ENCODE assay signal across 11 cellular contexts in the genomic region with DNA sequence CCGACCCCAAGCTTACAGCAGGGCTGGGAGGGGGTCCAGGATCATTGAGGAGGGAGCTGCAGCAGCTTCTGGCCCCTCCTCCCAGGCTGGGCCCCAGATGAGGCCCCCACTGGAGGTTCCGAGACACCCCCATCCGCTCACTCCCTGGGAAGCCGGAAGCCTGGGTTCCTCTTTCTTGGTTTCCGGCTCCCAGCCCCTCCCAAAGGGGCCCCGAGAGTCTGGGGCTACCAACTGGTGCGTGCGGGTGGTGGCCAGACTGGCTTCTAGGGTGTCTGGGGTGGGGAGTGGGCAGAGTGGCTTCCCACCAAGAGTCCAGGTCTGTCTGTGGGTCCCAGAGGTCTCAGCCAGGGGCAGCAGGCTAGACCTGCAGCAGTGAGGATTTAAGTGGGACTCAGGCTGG. TPM values are rescaled to one million over a fixed set of nuclear protein-coding genes. Genes with fewer than 3 reads are reported as not detected.
DNase-seq lines count a peak whose midpoint lies in the region; ATAC-seq and TF ChIP-seq lines count a peak whose summit lies in the region.
"Had no signal": no experiment of that assay in that cellular context is flagged by ENCODE, and none has a peak within 500 bp of the region (broad histone marks: within the 10 kb centered on the region; RNA-seq: fewer than 3 reads in every experiment).

No MANE protein-coding gene starts in this region.

- intact Hi-C loops in right cardiac atrium (cut with DNase I) = no loop called here

- TF ChIP-seq CTCF in glutamatergic neuron (IDR thresholded peaks at IDR 0.05; ENCODE audit: partially characterized antibody, unreplicated experiment) = no peak

- no peak overlapping the region for H3K4me3 Mint-ChIP-seq in glutamatergic neuron (ENCODE audit: unreplicated experiment)

- H3K27me3 Mint-ChIP-seq in glutamatergic neuron (ENCODE audit: unreplicated experiment) = peaks cover 13% of the 10 kb centered on the region

- no peaks in the 10 kb centered on the region for H3K9me3 ChIP-seq in right cardiac atrium (ENCODE audit: control insufficient read depth, low read length)
- H3K9me3 ChIP-seq: Caco-2 had no signal

- peaks cover 6% of the 10 kb centered on the region for H3K4me1 Mint-ChIP-seq in glutamatergic neuron (ENCODE audit: low read depth, unreplicated experiment)

- H3K4me3 ChIP-seq in right cardiac atrium (ENCODE audit: low read length) = no peak overlapping the region

- no peak overlapping the region for H3K27ac Mint-ChIP-seq in glutamatergic neuron (ENCODE audit: unreplicated experiment)

- no peaks in the 10 kb centered on the region for H3K27me3 ChIP-seq in right cardiac atrium (ENCODE audit: control insufficient read depth, insufficient read depth)

- ATAC-seq in right cardiac atrium (no peak), GM19455 (IDR thresholded peaks at IDR 0.05; ENCODE audit: unreplicated experiment) (no peak), GM21423 (IDR thresholded peaks at IDR 0.05; ENCODE audit: unreplicated experiment) (no peak)

- WGBS in right cardiac atrium = 84% methylated on average over 8 of the region's 8 CpGs

- H3K36me3 Mint-ChIP-seq in glutamatergic neuron (ENCODE audit: unreplicated experiment) = no peaks in the 10 kb centered on the region

- H3K27ac ChIP-seq in right cardiac atrium (ENCODE audit: low read length) = no peak overlapping the region

- no peaks in the 10 kb centered on the region for H3K4me1 ChIP-seq in right cardiac atrium (ENCODE audit: control insufficient read depth, insufficient read depth, low read length)

- peaks cover 6% of the 10 kb centered on the region for H3K9me3 Mint-ChIP-seq in glutamatergic neuron (ENCODE audit: unreplicated experiment)

- peak; percentile 58 to 71 for DNase-seq in AML-193 (lab: John Stamatoyannopoulos, UW)
- peak; percentile 58 for DNase-seq in GM19240 (ENCODE audit: insufficient read length, low spot score)
- peak; percentile 54 to 66 for DNase-seq in activated CD4-positive, alpha-beta T cell treated with anti-CD3 and anti-CD28 coated beads, Interleukin-2, amount 50 U/mL, for 48 hours
- peak; percentile 44 to 80 (median 78) for DNase-seq in right cardiac atrium
- DNase-seq in glutamatergic neuron = no peak
- DNase-seq in amniotic stem cell (lab: John Stamatoyannopoulos, UW) = no peak
- DNase-seq: Caco-2, NCI-H2227 treated with DMSO at 0.1 percent for 48 hours had no signal

RNA-seq across cellular contexts. Expression of a gene that starts 2.2 kb away (rescaled TPM):
- total RNA-seq in right cardiac atrium = 1 to 10 TPM; 6.3 to 9.1 (median 8.3) TPM
- 5.8 TPM for polyA plus RNA-seq in right cardiac atrium
- 4.4 TPM for total RNA-seq in glutamatergic neuron (ENCODE audit: unreplicated experiment)

RNA-seq across cellular contexts. Expression of a gene that starts 2.8 kb away (rescaled TPM):
- total RNA-seq in right cardiac atrium = 1 to 10 TPM in 2 of 4 donors, under 1 TPM in 2; 0.50 to 1.3 (median 1.1) TPM
- 0.81 TPM for polyA plus RNA-seq in right cardiac atrium
- 2.9 TPM for total RNA-seq in glutamatergic neuron (ENCODE audit: unreplicated experiment)

RNA-seq across cellular contexts. Expression of a gene that starts 7.1 kb away (rescaled TPM):
- total RNA-seq in right cardiac atrium (under 1 TPM in 3 of 4 donors, not detected in 1; 0.29 to 0.65 (median 0.50) TPM), glutamatergic neuron (ENCODE audit: unreplicated experiment) (not detected)
- 0.41 TPM for polyA plus RNA-seq in right cardiac atrium
- total RNA-seq: Caco-2, fibroblast of villous mesenchyme had no signal

RNA-seq across cellular contexts. Expression of a gene that starts 14.1 kb away (rescaled TPM):
- 10 to 100 TPM; 46.3 to 52.0 (median 50.0) TPM for total RNA-seq in right cardiac atrium
- 38.3 TPM for polyA plus RNA-seq in right cardiac atrium
- total RNA-seq in glutamatergic neuron (ENCODE audit: unreplicated experiment) = 102 TPM

RNA-seq across cellular contexts. Expression of a gene that starts 27.7 kb away (rescaled TPM):
- total RNA-seq in right cardiac atrium (10 to 100 TPM; 28.7 to 42.1 (median 41.1) TPM), glutamatergic neuron (ENCODE audit: unreplicated experiment) (0.66 TPM)
- 26.8 TPM for polyA plus RNA-seq in right cardiac atrium
- total RNA-seq: fibroblast of villous mesenchyme had no signal

Comparison
In these comparisons a context has a peak if more than half of its experiments do, and no peak if none do; other contexts are left out.
1. DNase-seq: peak in AML-193 (2 of 2), GM19240 (single experiment), activated CD4-positive, alpha-beta T cell treated with anti-CD3 and anti-CD28 coated beads, Interleukin-2, amount 50 U/mL, for 48 hours (2 of 2) and right cardiac atrium (3 of 3); none in glutamatergic neuron (single experiment) and amniotic stem cell (single experiment).